7 cellular contexts compared by ENCODE assay signal in the genomic region with DNA sequence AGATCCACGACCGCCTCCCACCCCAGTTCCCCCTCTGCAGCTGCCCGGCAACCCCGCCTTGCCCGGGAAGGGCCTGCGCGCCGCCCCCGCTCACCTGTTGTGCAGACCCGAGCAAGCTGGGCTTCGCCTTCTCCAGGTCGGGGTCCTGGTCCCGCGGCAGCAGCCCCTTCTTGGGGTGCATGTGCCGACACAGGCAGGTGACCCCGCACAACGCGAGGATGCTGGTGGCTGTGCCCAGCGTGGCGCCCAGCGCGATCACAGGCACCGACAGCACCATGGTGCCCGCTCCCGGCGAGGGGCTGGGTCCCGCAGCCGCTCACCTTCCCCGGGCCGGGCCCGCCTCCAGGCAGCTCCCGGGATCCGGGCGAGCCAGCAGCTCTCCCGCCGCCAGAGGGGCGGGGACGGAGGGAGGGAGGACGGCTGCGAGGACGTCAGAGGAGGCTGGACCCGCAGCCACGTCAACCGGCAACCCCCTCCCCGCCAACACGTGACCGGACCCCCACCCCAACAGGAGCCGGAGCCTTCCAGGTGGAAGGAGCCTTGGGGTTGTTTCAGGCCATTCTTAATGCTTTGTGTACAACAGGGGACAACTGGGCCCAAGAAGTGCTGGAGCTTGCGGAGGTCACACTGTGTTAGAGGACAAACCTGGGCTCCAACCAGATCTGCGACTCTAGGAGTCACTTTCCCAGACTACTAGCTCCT. TPM values are rescaled to one million over a fixed set of nuclear protein-coding genes. Genes with fewer than 3 reads are reported as not detected.
DNase-seq lines count a peak whose midpoint lies in the region; ATAC-seq and TF ChIP-seq lines count a peak whose summit lies in the region.

SYT13 (minus strand) TSS at position 411 of the 702 bp plus-strand sequence; CDS start at position 277, 134 bp downstream.

- H3K36me3 ChIP-seq in iPS-20b (ENCODE audit: insufficient read depth, low read depth, low read length) (no peaks in the 10 kb centered on the region), suprapubic skin (no peaks in the 10 kb centered on the region)

- TF ChIP-seq CTCF in suprapubic skin (IDR thresholded peaks at IDR 0.05): no peak
- no peak for TF ChIP-seq CTCF in lower leg skin (IDR thresholded peaks at IDR 0.05)

- intact Hi-C loops in lower leg skin (cut with DNase I; ENCODE audit: low total_unique reads): loop anchor here (5.0 kb wide), 1 partner anchor 179 kb away; no protein-coding TSS in a partner anchor

- peaks cover 66% of the 10 kb centered on the region for H3K27me3 ChIP-seq in iPS-20b (ENCODE audit: insufficient read depth, low read length)
- H3K27me3 ChIP-seq in suprapubic skin: peaks cover 72% of the 10 kb centered on the region

- DNase-seq in NCI-H1105 (lab: John Stamatoyannopoulos, UW): peak; percentile 77
- DNase-seq in amygdala (lab: John Stamatoyannopoulos, UW): peak in 35 of 56 donors; percentile 6 to 62 (median 30)
- no peak for DNase-seq in suprapubic skin (ENCODE audit: low spot score in 2 of 2)
- no peak for DNase-seq in LoVo (ENCODE audit: low spot score)
- DNase-seq in lower leg skin (ENCODE audit: low spot score in 2 of 2): no peak

- peaks cover 9% of the 10 kb centered on the region for H3K4me1 ChIP-seq in iPS-20b (ENCODE audit: insufficient read depth, low read length)
- H3K4me1 ChIP-seq in suprapubic skin: peaks cover 8% of the 10 kb centered on the region

- no peak for TF ChIP-seq EP300 in suprapubic skin (IDR thresholded peaks at IDR 0.05)

- H3K9ac ChIP-seq in iPS-20b (ENCODE audit: low read depth, low read length): peak within 1 kb of the TSS; percentile 66; the same call in 1 of the 2 replicates

- H3K27ac ChIP-seq in iPS-20b (ENCODE audit: low read length): peak within 1 kb of the TSS; percentile 28
- H3K27ac ChIP-seq in suprapubic skin: no peak within 1 kb of the TSS

- no peak for ATAC-seq in HG03439 (IDR thresholded peaks at IDR 0.05; ENCODE audit: unreplicated experiment)

- TF ChIP-seq POLR2A in suprapubic skin (IDR thresholded peaks at IDR 0.05) (no peak), lower leg skin (IDR thresholded peaks at IDR 0.05) (no peak)

- H3K4me3 ChIP-seq in iPS-20b (ENCODE audit: low read length): peak within 1 kb of the TSS; percentile 77
- peak within 1 kb of the TSS; percentile 14 for H3K4me3 ChIP-seq in suprapubic skin
- no peak within 1 kb of the TSS for H3K4me3 ChIP-seq in lower leg skin (ENCODE audit: low read depth, poor library complexity, severe bottlenecking)

- H3K9me3 ChIP-seq in iPS-20b (ENCODE audit: insufficient read depth, low read depth, low read length) (no peaks in the 10 kb centered on the region), suprapubic skin (no peaks in the 10 kb centered on the region)

- 12% methylated on average over 8 of the region's 50 CpGs for WGBS in suprapubic skin
- 3 to 6% methylated on average over 31 to 43 of the region's 50 CpGs for WGBS in lower leg skin, 2 donors

RNA-seq across cellular contexts. Expression of gene SYT13, which starts in this region (rescaled TPM):
- 1 to 10 TPM in 2 of 4 donors, not detected in 2; 1.8 to 4.6 TPM for total RNA-seq in suprapubic skin
- total RNA-seq in lower leg skin: 1 to 10 TPM in 1 of 4 donors, under 1 TPM in 1, not detected in 2; 0.03 to 1.6 TPM

Comparison
In these comparisons a context has a peak if more than half of its experiments do, and no peak if none do; other contexts are left out.
1. DNase-seq: peak in NCI-H1105 (single experiment) and amygdala (35 of 56); none in suprapubic skin (0 of 2), LoVo (single experiment) and lower leg skin (0 of 2).